In the genomic region with DNA sequence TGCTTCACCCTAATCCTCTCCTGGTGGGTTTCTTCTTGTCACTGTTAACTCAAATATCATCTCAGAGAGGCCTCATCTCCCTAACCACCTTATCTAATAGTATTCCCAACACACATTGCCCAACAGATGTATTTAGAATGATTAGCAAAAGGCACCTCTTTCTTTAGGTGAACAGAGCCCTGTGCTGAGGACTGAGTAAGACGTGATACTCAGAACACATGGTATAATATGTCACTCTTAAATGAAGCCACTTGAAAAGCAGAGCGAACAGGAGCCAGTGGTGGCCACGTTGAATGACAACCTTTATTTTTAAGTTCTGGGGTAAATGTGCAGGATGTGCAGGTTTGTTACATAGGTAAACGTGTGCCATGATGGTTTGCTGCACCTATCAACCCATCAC, we compare ENCODE assay signal across 18 cellular contexts. TPM values are rescaled to one million over a fixed set of nuclear protein-coding genes. Genes with fewer than 3 reads are reported as not detected.
"Had no signal": no experiment of that assay in that cellular context is flagged by ENCODE, and none has a peak within 500 bp of the region (broad histone marks: within the 10 kb centered on the region; RNA-seq: fewer than 3 reads in every experiment).

No MANE protein-coding gene starts in this region.

- H3K4me3 ChIP-seq: coronary artery, gastrocnemius medialis, mucosa of descending colon, spleen had no signal

- H3K36me3 Mint-ChIP-seq: stimulated activated memory B cell treated with anti-CD40 and anti-IgM and Interleukin-4, amounts not matched to agents 10 μg/mL and 1 μg/mL and 100 μg/mL, for 72 hours had no signal

- H3K27ac Mint-ChIP-seq: activated B cell treated with CpG ODN at 0.5 μM for 24 hours; activated CD8-positive, alpha-beta memory T cell treated with anti-CD3 and anti-CD28 coated beads, Interleukin-2, amount 10 ng/mL, durations not matched to agents 7 days and 5 days; activated T-cell treated with anti-CD3 and anti-CD28 coated beads, Interleukin-2, amount 50 U/mL, for 24 hours; naive thymus-derived CD8-positive, alpha-beta T cell had no signal

- H3K27ac ChIP-seq: coronary artery, epithelial cell of prostate, gastrocnemius medialis, spleen had no signal

- H3K9me3 ChIP-seq: gastrocnemius medialis had no signal

- H3K4me1 ChIP-seq: gastrocnemius medialis had no signal

- DNase-seq: activated B cell treated with CpG ODN at 0.5 μM for 24 hours; activated CD8-positive, alpha-beta memory T cell treated with anti-CD3 and anti-CD28 coated beads, Interleukin-2, amount 10 ng/mL, durations not matched to agents 7 days and 5 days; activated gamma-delta T cell; activated T-cell treated with anti-CD3 and anti-CD28 coated beads, Interleukin-2, amount 50 U/mL, for 24 hours; caudate nucleus; effector CD8-positive, alpha-beta T cell; gastrocnemius medialis; mucosa of descending colon; naive thymus-derived CD8-positive, alpha-beta T cell; spleen; stimulated activated CD4-positive, alpha-beta T cell treated with anti-CD3 and anti-CD28 coated beads, Interleukin-1b, Interleukin-23, amount 100 ng/mL, for 48 hours; T-helper 1 cell; upper lobe of left lung had no signal

- ATAC-seq: activated CD8-positive, alpha-beta memory T cell treated with anti-CD3 and anti-CD28 coated beads, Interleukin-2, amount 10 ng/mL, durations not matched to agents 7 days and 5 days; gastrocnemius medialis; left lobe of liver; mucosa of descending colon; naive thymus-derived CD8-positive, alpha-beta T cell; sciatic nerve; stimulated activated memory B cell treated with anti-CD40 and anti-IgM and Interleukin-4, amounts not matched to agents 10 μg/mL and 1 μg/mL and 100 μg/mL, for 72 hours had no signal

- H3K36me3 ChIP-seq: gastrocnemius medialis, spleen, upper lobe of left lung had no signal

RNA-seq across cellular contexts. Expression of gene KSR2, which starts 1.5 kb away (rescaled TPM):
- total RNA-seq: activated B cell treated with CpG ODN at 0.5 μM for 24 hours; activated CD8-positive, alpha-beta memory T cell treated with anti-CD3 and anti-CD28 coated beads, Interleukin-2, amount 10 ng/mL, durations not matched to agents 7 days and 5 days; naive thymus-derived CD8-positive, alpha-beta T cell; sciatic nerve had no signal
- polyA plus RNA-seq: naive thymus-derived CD8-positive, alpha-beta T cell had no signal
